ENCODE assay signal across 8 cellular contexts in genomic region chr3:107524214-107525100, GRCh38. TPM values are rescaled to one million over a fixed set of nuclear protein-coding genes. Genes with fewer than 3 reads are reported as not detected.
DNase-seq lines count a peak whose midpoint lies in the region; ATAC-seq and TF ChIP-seq lines count a peak whose summit lies in the region.

No MANE protein-coding gene starts in this region.

- H3K27me3 ChIP-seq in GM06990 (replicated peaks; ENCODE audit: control insufficient read depth, insufficient read depth, low read length) = no peaks in the 10 kb centered on the region

- H3K4me1 Mint-ChIP-seq in activated CD4-positive, alpha-beta T cell treated with anti-CD3 and anti-CD28 coated beads for 36 hours = peaks cover 37% of the 10 kb centered on the region

- POLR2A ChIA-PET in activated CD4-positive, alpha-beta T cell treated with anti-CD3 and anti-CD28 coated beads for 36 hours (lab: Charles Lee) = no interaction called here

- H3K36me3 ChIP-seq in GM06990 (ENCODE audit: control insufficient read depth, insufficient read depth, low read length) = no peaks in the 10 kb centered on the region

- no peaks in the 10 kb centered on the region for H3K9me3 Mint-ChIP-seq in activated CD4-positive, alpha-beta T cell treated with anti-CD3 and anti-CD28 coated beads for 36 hours (ENCODE audit: low read depth)

- H3K36me3 Mint-ChIP-seq in activated CD4-positive, alpha-beta T cell treated with anti-CD3 and anti-CD28 coated beads for 36 hours (ENCODE audit: low read depth) = peaks cover 15% of the 10 kb centered on the region

- H3K27ac ChIP-seq in cingulate gyrus (ENCODE audit: low read depth, low read length) = peak overlapping the region; percentile 88

- TF ChIP-seq CTCF in GM06990 (IDR thresholded peaks at IDR 0.05; ENCODE audit: insufficient read depth, low read length, poor library complexity, severe bottlenecking) (no peak), LNCaP clone FGC (IDR thresholded peaks at IDR 0.05; ENCODE audit: control insufficient read depth, extremely low read depth, insufficient read depth) (no peak)

- intact Hi-C loops in activated CD4-positive, alpha-beta T cell treated with anti-CD3 and anti-CD28 coated beads for 36 hours (cut with DNase I, micrococcal nuclease) = loop anchor here (5.0 to 10.0 kb wide), 7 partner anchors 72 to 1313 kb away; partner anchors contain the start of genes CD47 (in 1 of the 2), CIP2A (in 1 of the 2) and DZIP3 (in 1 of the 2)
- intact Hi-C loops in left colon (cut with DNase I, micrococcal nuclease) = no loop called here

- peak overlapping the region; percentile 89 for H3K4me3 ChIP-seq in GM06990 (replicated peaks; ENCODE audit: low read depth, low read length)
- H3K4me3 ChIP-seq in LNCaP clone FGC (ENCODE audit: low read depth, low read length) = peak overlapping the region; percentile 86

- H3K27ac Mint-ChIP-seq in activated CD4-positive, alpha-beta T cell treated with anti-CD3 and anti-CD28 coated beads for 36 hours = peak overlapping the region; percentile 89

- H3K27me3 Mint-ChIP-seq in activated CD4-positive, alpha-beta T cell treated with anti-CD3 and anti-CD28 coated beads for 36 hours = no peaks in the 10 kb centered on the region

- ATAC-seq in activated CD4-positive, alpha-beta T cell treated with anti-CD3 and anti-CD28 coated beads for 36 hours = no peak
- no peak for ATAC-seq in left colon
- no peak for ATAC-seq in HG02884 (IDR thresholded peaks at IDR 0.05; ENCODE audit: unreplicated experiment)
- no peak for ATAC-seq in HG03135 (IDR thresholded peaks at IDR 0.05; ENCODE audit: unreplicated experiment)

- CTCF ChIA-PET in activated CD4-positive, alpha-beta T cell treated with anti-CD3 and anti-CD28 coated beads for 36 hours (lab: Charles Lee) = interaction anchor here (0.7 to 1.0 kb wide), 4 partner anchors 10 to 610 kb away, joined by 3 read pairs; no protein-coding TSS in a partner anchor

- DNase-seq in GM06990 (ENCODE audit: extremely low read depth, insufficient read length) (peak; percentile 23), LNCaP clone FGC (ENCODE audit: low read depth) (no peak), left colon (peak; percentile 60 to 64)
- DNase-seq in activated CD4-positive, alpha-beta T cell treated with anti-CD3 and anti-CD28 coated beads for 36 hours = peak; percentile 64
- peak; percentile 2 to 21 for DNase-seq in stimulated activated CD4-positive, alpha-beta T cell treated with anti-CD3 and anti-CD28 coated beads, Interleukin-15, amount 100 ng/mL, for 48 hours (ENCODE audit: low read depth in 2 of 2)

- H3K4me3 Mint-ChIP-seq in activated CD4-positive, alpha-beta T cell treated with anti-CD3 and anti-CD28 coated beads for 36 hours = peak overlapping the region; percentile 97

RNA-seq across cellular contexts. Expression of gene BBX, which starts 1.7 kb away (rescaled TPM):
- total RNA-seq in activated CD4-positive, alpha-beta T cell treated with anti-CD3 and anti-CD28 coated beads for 36 hours = 10 to 100 TPM; 38.9 to 63.4 TPM
- total RNA-seq in left colon = 10 to 100 TPM; 24.4 to 25.0 TPM

Comparison
In these comparisons a context has a peak if more than half of its experiments do, and no peak if none do; other contexts are left out.
1. intact Hi-C loops: an anchor here in activated CD4-positive, alpha-beta T cell treated with anti-CD3 and anti-CD28 coated beads for 36 hours (5.0 to 10.0 kb wide); none called in left colon.